ENCODE assay signal across 10 cellular contexts in genomic region chr12:2212971-2213869, GRCh38.
DNase-seq lines count a peak whose midpoint lies in the region; ATAC-seq lines count a peak whose summit lies in the region.
"Had no signal": no experiment of that assay in that cellular context is flagged by ENCODE, and none has a peak within 500 bp of the region (broad histone marks: within the 10 kb centered on the region; RNA-seq: fewer than 3 reads in every experiment).

No MANE protein-coding gene starts in this region.

- ATAC-seq in GM21423 (IDR thresholded peaks at IDR 0.05; ENCODE audit: unreplicated experiment): no peak
- no peak for ATAC-seq in HG03460 (IDR thresholded peaks at IDR 0.05; ENCODE audit: unreplicated experiment)

- H3K27ac ChIP-seq in caudate nucleus (ENCODE audit: low read depth, low read length): peak overlapping the region; percentile 88
- H3K27ac ChIP-seq: 22Rv1 had no signal

- DNase-seq in DMS 273 (lab: John Stamatoyannopoulos, UW; ENCODE audit: unreplicated experiment): peak; percentile 51
- DNase-seq in DMS 273 treated with DMSO at 0.1 percent for 48 hours (lab: John Stamatoyannopoulos, UW): no peak
- peak in 42 of 61 donors; percentile 5 to 88 (median 28) for DNase-seq in caudate nucleus (lab: John Stamatoyannopoulos, UW)
- peak; percentile 31 for DNase-seq in kidney glomerular epithelial cell (lab: John Stamatoyannopoulos, UW)
- DNase-seq in superior temporal gyrus (ENCODE audit: extremely low spot score): peak; percentile 73
- no peak for DNase-seq in GM19240 (ENCODE audit: insufficient read length, low spot score)
- DNase-seq: stimulated activated CD4-positive, alpha-beta T cell treated with anti-CD3 and anti-CD28 coated beads, Interleukin-2, amount 100 ng/mL, for 48 hours had no signal

Comparison
In these comparisons a context has a peak if more than half of its experiments do, and no peak if none do; other contexts are left out.
1. DNase-seq: peak in DMS 273 (single experiment), caudate nucleus (42 of 61), kidney glomerular epithelial cell (single experiment) and superior temporal gyrus (single experiment); none in DMS 273 treated with DMSO at 0.1 percent for 48 hours (single experiment) and GM19240 (single experiment).